In genomic region chr4:109559983-109560686, GRCh38 we compare ENCODE assay signal across 8 cellular contexts. TPM values are rescaled to one million over a fixed set of nuclear protein-coding genes. Genes with fewer than 3 reads are reported as not detected.
DNase-seq lines count a peak whose midpoint lies in the region; ATAC-seq and TF ChIP-seq lines count a peak whose summit lies in the region.

Gene MCUB (plus strand): TSS chr4:109560246. CDS start chr4:109560338, 92 bp downstream.

- peaks cover 4% of the 10 kb centered on the region for H3K9me3 Mint-ChIP-seq in activated CD8-positive, alpha-beta T cell treated with anti-CD3 and anti-CD28 coated beads for 36 hours

- intact Hi-C loops in activated CD8-positive, alpha-beta T cell treated with anti-CD3 and anti-CD28 coated beads for 36 hours (cut with micrococcal nuclease) = loop anchor here (5.0 kb wide), 2 partner anchors 87 to 142 kb away; partner anchors contain the start of gene CASP6

- POLR2A ChIA-PET in activated CD8-positive, alpha-beta T cell treated with anti-CD3 and anti-CD28 coated beads for 36 hours (lab: Charles Lee) = interaction anchor here (0.6 to 4.0 kb wide), 18 partner anchors 10 to 530 kb away, joined by 3 to 20 read pairs (median 4); partner anchors contain the start of genes CASP6 and SEC24B

- peak within 1 kb of the TSS; percentile 85 for H3K4me3 Mint-ChIP-seq in activated CD8-positive, alpha-beta T cell treated with anti-CD3 and anti-CD28 coated beads for 36 hours

- peaks cover 48% of the 10 kb centered on the region for H3K4me1 Mint-ChIP-seq in activated CD8-positive, alpha-beta T cell treated with anti-CD3 and anti-CD28 coated beads for 36 hours (ENCODE audit: low read depth)

- peak within 1 kb of the TSS; percentile 97 for H3K27ac Mint-ChIP-seq in activated CD8-positive, alpha-beta T cell treated with anti-CD3 and anti-CD28 coated beads for 36 hours

- no peaks in the 10 kb centered on the region for H3K27me3 Mint-ChIP-seq in activated CD8-positive, alpha-beta T cell treated with anti-CD3 and anti-CD28 coated beads for 36 hours

- ATAC-seq in GM19328 (IDR thresholded peaks at IDR 0.05; ENCODE audit: unreplicated experiment) (peak; percentile 90), HG03460 (IDR thresholded peaks at IDR 0.05; ENCODE audit: unreplicated experiment) (peak; percentile 89)
- peak; percentile 90 for ATAC-seq in activated CD8-positive, alpha-beta T cell treated with anti-CD3 and anti-CD28 coated beads for 36 hours

- CTCF ChIA-PET in activated CD8-positive, alpha-beta T cell treated with anti-CD3 and anti-CD28 coated beads for 36 hours (lab: Charles Lee) = interaction anchor here (1.1 to 1.7 kb wide), 3 partner anchors 88 to 143 kb away, joined by 4 to 7 read pairs (median 7); partner anchors contain the start of genes CASP6 and SEC24B

- H3K36me3 Mint-ChIP-seq in activated CD8-positive, alpha-beta T cell treated with anti-CD3 and anti-CD28 coated beads for 36 hours (ENCODE audit: low read depth) = peaks cover 24% of the 10 kb centered on the region

- no peak for TF ChIP-seq CTCF in activated CD8-positive, alpha-beta T cell treated with anti-CD3 and anti-CD28 coated beads for 36 hours (IDR thresholded peaks at IDR 0.05)

- peak in 12 of 14 donors; percentile 12 to 72 (median 42) for DNase-seq in C1 segment of cervical spinal cord (lab: John Stamatoyannopoulos, UW)
- DNase-seq in NCI-H82 (lab: John Stamatoyannopoulos, UW) = peak; percentile 78
- peak; percentile 95 for DNase-seq in activated CD8-positive, alpha-beta T cell treated with anti-CD3 and anti-CD28 coated beads for 36 hours
- peak; percentile 83 for DNase-seq in effector CD8-positive, alpha-beta T cell (lab: John Stamatoyannopoulos, UW)
- DNase-seq in lung microvascular endothelial cell (ENCODE audit: low read depth in 2 of 2) = peak; percentile 94 to 97
- peak; percentile 82 to 87 (median 86) for DNase-seq in stimulated activated CD4-positive, alpha-beta T cell treated with anti-CD3 and anti-CD28 coated beads, TNF-alpha, amount 100 ng/mL, for 48 hours (ENCODE audit: low read depth in 3 of 3)

RNA-seq across cellular contexts. Expression of gene MCUB, which starts in this region (rescaled TPM):
- total RNA-seq in activated CD8-positive, alpha-beta T cell treated with anti-CD3 and anti-CD28 coated beads for 36 hours = 10 to 100 TPM; 62.3 to 65.3 TPM
- 34.7 and 55.1 TPM in 2 replicates for total RNA-seq in lung microvascular endothelial cell

Comparison
In these comparisons a context has a peak if more than half of its experiments do, and no peak if none do; other contexts are left out.
1. Peak in every context shown above with its lines: DNase-seq and ATAC-seq.
2. DNase-seq: peak in every context shown above with its lines; median percentile 96 in lung microvascular endothelial cell; 95 in activated CD8-positive, alpha-beta T cell treated with anti-CD3 and anti-CD28 coated beads for 36 hours; 86 in stimulated activated CD4-positive, alpha-beta T cell treated with anti-CD3 and anti-CD28 coated beads, TNF-alpha, amount 100 ng/mL, for 48 hours; 83 in effector CD8-positive, alpha-beta T cell; 78 in NCI-H82; 42 in C1 segment of cervical spinal cord.